Comparison of ENCODE assay signal across 29 cellular contexts in genomic region chr7:158228131-158228530, GRCh38.
"Had no signal": no experiment of that assay in that cellular context is flagged by ENCODE, and none has a peak within 500 bp of the region (broad histone marks: within the 10 kb centered on the region; RNA-seq: fewer than 3 reads in every experiment).

No MANE protein-coding gene starts in this region.

- H3K4me3 Mint-ChIP-seq: activated CD4-positive, alpha-beta T cell treated with anti-CD3 and anti-CD28 coated beads for 36 hours; activated CD8-positive, alpha-beta memory T cell treated with anti-CD3 and anti-CD28 coated beads, Interleukin-2, amount 10 ng/mL, durations not matched to agents 7 days and 5 days; activated CD8-positive, alpha-beta T cell treated with anti-CD3 and anti-CD28 coated beads, Interleukin-2, amount 10 ng/mL, durations not matched to agents 7 days and 5 days; activated naive CD8-positive, alpha-beta T cell; activated T-cell treated with anti-CD3 and anti-CD28 coated beads, Interleukin-2, amount 50 U/mL, for 72 hours; central memory CD8-positive, alpha-beta T cell; dendritic cell treated with granulocyte-macrophage colony-stimulating factor and Interleukin-4, amounts not matched to agents 40 ng/mL and 50 ng/mL, for 4 days; natural killer cell treated with Interleukin-12 subunit alpha and Interleukin-12 subunit beta and Interleukin-15 and Interleukin-18, amount 100 ng/mL, for 72 hours; stimulated activated naive CD8-positive, alpha-beta T cell treated with anti-CD3 and anti-CD28 coated beads, Interleukin-15, Interleukin-2, amounts not matched to agents 100 ng/mL and 50 ng/mL, for 24 hours; T-helper 17 cell had no signal

- H3K9me3 ChIP-seq: ovary, uterus had no signal

- H3K4me1 ChIP-seq: esophagus muscularis mucosa, foreskin keratinocyte, heart right ventricle, left ventricle myocardium inferior, uterus had no signal

- H3K27ac Mint-ChIP-seq: activated CD4-positive, alpha-beta T cell treated with anti-CD3 and anti-CD28 coated beads for 36 hours; activated CD8-positive, alpha-beta memory T cell treated with anti-CD3 and anti-CD28 coated beads, Interleukin-2, amount 10 ng/mL, durations not matched to agents 7 days and 5 days; activated CD8-positive, alpha-beta T cell treated with anti-CD3 and anti-CD28 coated beads, Interleukin-2, amount 10 ng/mL, durations not matched to agents 7 days and 5 days; activated naive CD8-positive, alpha-beta T cell; activated T-cell treated with anti-CD3 and anti-CD28 coated beads, Interleukin-2, amount 50 U/mL, for 72 hours; dendritic cell treated with granulocyte-macrophage colony-stimulating factor and Interleukin-4, amounts not matched to agents 40 ng/mL and 50 ng/mL, for 4 days; natural killer cell treated with Interleukin-12 subunit alpha and Interleukin-12 subunit beta and Interleukin-15 and Interleukin-18, amount 100 ng/mL, for 72 hours; progenitor cell of endocrine pancreas; stimulated activated naive CD8-positive, alpha-beta T cell treated with anti-CD3 and anti-CD28 coated beads, Interleukin-15, Interleukin-2, amounts not matched to agents 100 ng/mL and 50 ng/mL, for 24 hours; T-helper 17 cell had no signal

- H3K27me3 ChIP-seq: foreskin keratinocyte, ovary, uterus had no signal

- DNase-seq: activated CD4-positive, alpha-beta T cell treated with anti-CD3 and anti-CD28 coated beads for 36 hours; activated CD4-positive, CD25-positive, alpha-beta regulatory T cell; activated CD8-positive, alpha-beta memory T cell treated with anti-CD3 and anti-CD28 coated beads, Interleukin-2, amount 10 ng/mL, durations not matched to agents 7 days and 5 days; activated CD8-positive, alpha-beta T cell treated with anti-CD3 and anti-CD28 coated beads, Interleukin-2, amount 10 ng/mL, durations not matched to agents 7 days and 5 days; activated effector memory CD4-positive, alpha-beta T cell treated with Interleukin-2 at 50 U/mL for 16 hours; activated naive CD4-positive, alpha-beta T cell treated with Interleukin-2 at 50 U/mL for 16 hours; activated T-cell treated with anti-CD3 and anti-CD28 coated beads, Interleukin-2, amount 50 U/mL, for 72 hours; anterior cingulate cortex; foreskin keratinocyte; heart right ventricle; left ventricle myocardium inferior; mucosa of descending colon; ovary; stimulated activated CD4-positive, alpha-beta T cell treated with anti-CD3 and anti-CD28 coated beads, Interleukin-12 subunit alpha, Interleukin-12 subunit beta, amount 100 ng/mL, for 4 hours; stimulated activated CD4-positive, alpha-beta T cell treated with anti-CD3 and anti-CD28 coated beads, Interleukin-4, amount 100 ng/mL, for 1 hour; T-helper 17 cell; trophoblast cell; uterus had no signal

- H3K27ac ChIP-seq: esophagus muscularis mucosa, foreskin keratinocyte, heart right ventricle, left ventricle myocardium inferior, ovary, skin epidermis, thoracic aorta, uterus had no signal

- H3K4me1 Mint-ChIP-seq: activated CD4-positive, alpha-beta T cell treated with anti-CD3 and anti-CD28 coated beads for 36 hours; activated CD8-positive, alpha-beta memory T cell treated with anti-CD3 and anti-CD28 coated beads, Interleukin-2, amount 10 ng/mL, durations not matched to agents 7 days and 5 days; central memory CD8-positive, alpha-beta T cell; T-helper 17 cell had no signal

- H3K36me3 ChIP-seq: esophagus muscularis mucosa, heart right ventricle, left ventricle myocardium inferior, ovary, thoracic aorta, uterus had no signal

- H3K36me3 Mint-ChIP-seq: activated CD8-positive, alpha-beta memory T cell treated with anti-CD3 and anti-CD28 coated beads, Interleukin-2, amount 10 ng/mL, durations not matched to agents 7 days and 5 days had no signal

- H3K27me3 Mint-ChIP-seq: activated CD8-positive, alpha-beta memory T cell treated with anti-CD3 and anti-CD28 coated beads, Interleukin-2, amount 10 ng/mL, durations not matched to agents 7 days and 5 days; dendritic cell treated with granulocyte-macrophage colony-stimulating factor and Interleukin-4, amounts not matched to agents 40 ng/mL and 50 ng/mL, for 4 days; T-helper 17 cell had no signal

- H3K4me3 ChIP-seq: esophagus muscularis mucosa, heart right ventricle, left ventricle myocardium inferior, lung, mucosa of descending colon, ovary, skin epidermis, thoracic aorta, uterus had no signal

- ATAC-seq: activated CD4-positive, alpha-beta T cell treated with anti-CD3 and anti-CD28 coated beads for 36 hours; activated CD8-positive, alpha-beta memory T cell treated with anti-CD3 and anti-CD28 coated beads, Interleukin-2, amount 10 ng/mL, durations not matched to agents 7 days and 5 days; activated CD8-positive, alpha-beta T cell treated with anti-CD3 and anti-CD28 coated beads, Interleukin-2, amount 10 ng/mL, durations not matched to agents 7 days and 5 days; activated T-cell treated with anti-CD3 and anti-CD28 coated beads, Interleukin-2, amount 50 U/mL, for 72 hours; foreskin keratinocyte; heart right ventricle; mucosa of descending colon; natural killer cell treated with Interleukin-12 subunit alpha and Interleukin-12 subunit beta and Interleukin-15 and Interleukin-18, amount 100 ng/mL, for 72 hours; sciatic nerve; T-helper 17 cell had no signal
